In the genomic region with DNA sequence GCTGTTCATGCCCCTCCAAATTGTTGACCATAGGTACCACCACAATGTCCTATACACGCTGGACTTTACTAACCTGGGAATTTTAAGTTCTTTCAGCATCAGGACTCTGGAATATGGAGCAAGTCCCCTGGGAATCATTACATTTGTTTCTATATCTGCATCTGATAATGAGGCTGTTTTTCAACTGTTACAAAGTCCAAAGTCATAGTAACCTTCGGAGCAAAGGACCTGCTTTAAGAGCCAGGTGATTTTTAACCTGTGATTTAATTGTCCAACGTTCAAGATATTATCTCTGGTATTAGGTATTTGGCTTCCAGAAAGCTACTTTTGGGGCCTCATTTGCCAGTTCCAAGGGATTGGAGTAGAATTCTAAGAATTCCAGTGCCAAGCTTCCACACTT, we compare ENCODE assay signal across 29 cellular contexts.
"Had no signal": no experiment of that assay in that cellular context is flagged by ENCODE, and none has a peak within 500 bp of the region (broad histone marks: within the 10 kb centered on the region; RNA-seq: fewer than 3 reads in every experiment).

No MANE protein-coding gene starts in this region.

- H3K27me3 ChIP-seq: esophagus muscularis mucosa, gastrocnemius medialis had no signal

- H3K9me3 ChIP-seq: esophagus muscularis mucosa, gastrocnemius medialis had no signal

- DNase-seq: activated CD4-positive, alpha-beta memory T cell treated with anti-CD3 and anti-CD28 coated beads, Interleukin-2, amount 10 ng/mL, durations not matched to agents 7 days and 5 days; activated CD4-positive, alpha-beta T cell treated with anti-CD3 and anti-CD28 coated beads for 36 hours; activated CD4-positive, alpha-beta T cell treated with anti-CD3 and anti-CD28 coated beads, Interleukin-2, amount 10 ng/mL, durations not matched to agents 24 days and 14 days; activated CD4-positive, alpha-beta T cell treated with anti-CD3 and anti-CD28 coated beads, Interleukin-2, amount 50 U/mL, for 4 hours; activated CD4-positive, CD25-positive, alpha-beta regulatory T cell; activated CD4-positive, CD25-positive, alpha-beta regulatory T cell treated with anti-CD3 and anti-CD28 coated beads, Interleukin-2, amount 50 U/mL, for 72 hours; activated CD8-positive, alpha-beta memory T cell treated with anti-CD3 and anti-CD28 coated beads, Interleukin-2, amount 50 U/mL, for 48 hours; activated gamma-delta T cell; activated naive CD4-positive, alpha-beta T cell; activated naive CD4-positive, alpha-beta T cell treated with anti-CD3 and anti-CD28 coated beads, Interleukin-2, amount 10 ng/mL, durations not matched to agents 7 days and 5 days; activated naive CD8-positive, alpha-beta T cell treated with anti-CD3 and anti-CD28 coated beads, Interleukin-2, amount 10 ng/mL, durations not matched to agents 7 days and 5 days; activated T-cell treated with anti-CD3 and anti-CD28 coated beads for 4 hours; activated T-cell treated with anti-CD3 and anti-CD28 coated beads, Interleukin-2, amount 50 U/mL, for 24 hours; activated T-cell treated with anti-CD3 and anti-CD28 coated beads, Interleukin-2, amount 50 U/mL, for 72 hours; amniotic stem cell; anterior cingulate cortex; caudate nucleus; cortex of kidney; dermis blood vessel endothelial cell; effector CD4-positive, alpha-beta T cell; effector memory CD8-positive, alpha-beta T cell; erythroblast; foreskin keratinocyte; gastrocnemius medialis; glutamatergic neuron; T-helper 1 cell; T-helper 17 cell had no signal

- H3K36me3 ChIP-seq: esophagus muscularis mucosa, gastrocnemius medialis had no signal

- H3K27ac ChIP-seq: esophagus muscularis mucosa, foreskin keratinocyte, gastrocnemius medialis had no signal

- H3K4me1 Mint-ChIP-seq: activated CD4-positive, alpha-beta T cell treated with anti-CD3 and anti-CD28 coated beads for 36 hours had no signal

- H3K4me3 Mint-ChIP-seq: activated CD4-positive, alpha-beta memory T cell treated with anti-CD3 and anti-CD28 coated beads, Interleukin-2, amount 10 ng/mL, durations not matched to agents 7 days and 5 days; activated CD4-positive, alpha-beta T cell treated with anti-CD3 and anti-CD28 coated beads for 36 hours; activated CD4-positive, alpha-beta T cell treated with anti-CD3 and anti-CD28 coated beads, Interleukin-2, amount 10 ng/mL, durations not matched to agents 24 days and 14 days; activated naive CD4-positive, alpha-beta T cell treated with anti-CD3 and anti-CD28 coated beads, Interleukin-2, amount 10 ng/mL, durations not matched to agents 7 days and 5 days; activated naive CD8-positive, alpha-beta T cell treated with anti-CD3 and anti-CD28 coated beads, Interleukin-2, amount 10 ng/mL, durations not matched to agents 7 days and 5 days; activated T-cell treated with anti-CD3 and anti-CD28 coated beads, Interleukin-2, amount 50 U/mL, for 24 hours; activated T-cell treated with anti-CD3 and anti-CD28 coated beads, Interleukin-2, amount 50 U/mL, for 72 hours; effector memory CD8-positive, alpha-beta T cell; T-helper 17 cell had no signal

- H3K36me3 Mint-ChIP-seq: activated naive CD4-positive, alpha-beta T cell treated with anti-CD3 and anti-CD28 coated beads, Interleukin-2, amount 10 ng/mL, durations not matched to agents 7 days and 5 days; activated naive CD4-positive, alpha-beta T cell treated with anti-CD3 and anti-CD28 coated beads, Interleukin-2, amount 50 U/mL, for 72 hours; activated naive CD8-positive, alpha-beta T cell treated with anti-CD3 and anti-CD28 coated beads, Interleukin-2, amount 10 ng/mL, durations not matched to agents 7 days and 5 days had no signal

- H3K4me3 ChIP-seq: esophagus muscularis mucosa, gastrocnemius medialis had no signal

- ATAC-seq: activated CD4-positive, alpha-beta T cell treated with anti-CD3 and anti-CD28 coated beads for 36 hours; activated naive CD4-positive, alpha-beta T cell treated with anti-CD3 and anti-CD28 coated beads, Interleukin-2, amount 50 U/mL, for 72 hours; activated T-cell treated with anti-CD3 and anti-CD28 coated beads, Interleukin-2, amount 50 U/mL, for 72 hours; effector memory CD8-positive, alpha-beta T cell; foreskin keratinocyte; gastrocnemius medialis; T-helper 17 cell had no signal

- H3K27me3 Mint-ChIP-seq: activated CD4-positive, alpha-beta T cell treated with anti-CD3 and anti-CD28 coated beads for 36 hours; activated T-cell treated with anti-CD3 and anti-CD28 coated beads, Interleukin-2, amount 50 U/mL, for 24 hours; effector memory CD8-positive, alpha-beta T cell; T-helper 17 cell had no signal

- H3K9me3 Mint-ChIP-seq: activated CD4-positive, alpha-beta memory T cell treated with anti-CD3 and anti-CD28 coated beads, Interleukin-2, amount 10 ng/mL, durations not matched to agents 7 days and 5 days; activated CD4-positive, alpha-beta T cell treated with anti-CD3 and anti-CD28 coated beads, Interleukin-2, amount 10 ng/mL, durations not matched to agents 24 days and 14 days; activated naive CD4-positive, alpha-beta T cell treated with anti-CD3 and anti-CD28 coated beads, Interleukin-2, amount 10 ng/mL, durations not matched to agents 7 days and 5 days; activated naive CD4-positive, alpha-beta T cell treated with anti-CD3 and anti-CD28 coated beads, Interleukin-2, amount 50 U/mL, for 72 hours; activated T-cell treated with anti-CD3 and anti-CD28 coated beads, Interleukin-2, amount 50 U/mL, for 24 hours; activated T-cell treated with anti-CD3 and anti-CD28 coated beads, Interleukin-2, amount 50 U/mL, for 72 hours; effector memory CD8-positive, alpha-beta T cell had no signal

- H3K4me1 ChIP-seq: foreskin keratinocyte had no signal

- H3K27ac Mint-ChIP-seq: activated CD4-positive, alpha-beta memory T cell treated with anti-CD3 and anti-CD28 coated beads, Interleukin-2, amount 10 ng/mL, durations not matched to agents 7 days and 5 days; activated CD4-positive, alpha-beta T cell treated with anti-CD3 and anti-CD28 coated beads for 36 hours; activated CD4-positive, alpha-beta T cell treated with anti-CD3 and anti-CD28 coated beads, Interleukin-2, amount 10 ng/mL, durations not matched to agents 24 days and 14 days; activated naive CD4-positive, alpha-beta T cell treated with anti-CD3 and anti-CD28 coated beads, Interleukin-2, amount 10 ng/mL, durations not matched to agents 7 days and 5 days; activated naive CD8-positive, alpha-beta T cell treated with anti-CD3 and anti-CD28 coated beads, Interleukin-2, amount 10 ng/mL, durations not matched to agents 7 days and 5 days; activated T-cell treated with anti-CD3 and anti-CD28 coated beads, Interleukin-2, amount 50 U/mL, for 24 hours; activated T-cell treated with anti-CD3 and anti-CD28 coated beads, Interleukin-2, amount 50 U/mL, for 72 hours; effector memory CD8-positive, alpha-beta T cell; T-helper 17 cell had no signal
